8 cellular contexts compared by ENCODE assay signal in the genomic region with DNA sequence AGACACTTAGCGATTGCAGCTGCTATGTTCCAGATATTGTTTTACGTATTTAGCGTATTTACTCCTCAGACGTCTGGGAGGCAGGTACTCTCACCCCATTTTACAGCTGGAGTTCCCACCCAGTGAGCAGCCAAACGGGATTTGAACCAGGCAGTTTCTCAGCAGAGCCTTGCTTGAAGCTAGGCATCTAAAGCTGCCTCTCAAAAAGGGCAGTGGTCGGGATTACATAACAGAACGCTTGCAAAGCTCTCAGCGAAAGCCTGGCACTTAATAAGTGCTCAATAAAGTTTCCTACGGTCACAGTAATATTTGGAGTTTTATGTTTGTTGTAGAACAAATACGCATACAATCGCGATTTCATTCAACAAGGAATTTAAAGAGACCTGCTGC. TPM values are rescaled to one million over a fixed set of nuclear protein-coding genes. Genes with fewer than 3 reads are reported as not detected.
DNase-seq lines count a peak whose midpoint lies in the region; ATAC-seq lines count a peak whose summit lies in the region.

No MANE protein-coding gene starts in this region.

- H3K36me3 Mint-ChIP-seq in activated CD4-positive, alpha-beta T cell treated with anti-CD3 and anti-CD28 coated beads for 36 hours (ENCODE audit: low read depth): no peaks in the 10 kb centered on the region
- H3K36me3 Mint-ChIP-seq in T-cell: no peaks in the 10 kb centered on the region
- peaks cover 5 to 6% of the 10 kb centered on the region in 2 donors for H3K36me3 Mint-ChIP-seq in stimulated activated naive B cell treated with anti-CD40 and anti-IgM and Interleukin-4, amounts not matched to agents 10 μg/mL and 1 μg/mL and 100 μg/mL, for 72 hours

- H3K36me3 ChIP-seq in iPS-15b (ENCODE audit: control insufficient read depth, insufficient read depth, low read length): no peaks in the 10 kb centered on the region

- DNase-seq in activated CD4-positive, alpha-beta T cell treated with anti-CD3 and anti-CD28 coated beads for 36 hours: no peak
- DNase-seq in activated CD4-positive, alpha-beta T cell treated with anti-CD3 and anti-CD28 coated beads, Interleukin-2, amount 50 U/mL, for 4 hours: no peak
- no peak for DNase-seq in T-cell
- no peak for DNase-seq in stimulated activated naive B cell treated with anti-CD40 and anti-IgM and Interleukin-4, amounts not matched to agents 10 μg/mL and 1 μg/mL and 100 μg/mL, for 72 hours
- no peak for DNase-seq in kidney glomerular epithelial cell (lab: John Stamatoyannopoulos, UW)

- no peak overlapping the region for H3K9ac ChIP-seq in iPS-15b (ENCODE audit: low read depth, low read length)

- H3K4me1 Mint-ChIP-seq in activated CD4-positive, alpha-beta T cell treated with anti-CD3 and anti-CD28 coated beads for 36 hours: peaks cover 48% of the 10 kb centered on the region
- H3K4me1 Mint-ChIP-seq in T-cell: peaks cover 15 to 22% (median 18%) of the 10 kb centered on the region in 3 donors
- peaks cover 26 to 33% of the 10 kb centered on the region in 2 donors for H3K4me1 Mint-ChIP-seq in stimulated activated naive B cell treated with anti-CD40 and anti-IgM and Interleukin-4, amounts not matched to agents 10 μg/mL and 1 μg/mL and 100 μg/mL, for 72 hours

- H3K27me3 ChIP-seq in iPS-15b (ENCODE audit: control insufficient read depth, insufficient read depth, low read length): peaks cover 33% of the 10 kb centered on the region

- peak overlapping the region; percentile 66 for H3K4me3 Mint-ChIP-seq in activated CD4-positive, alpha-beta T cell treated with anti-CD3 and anti-CD28 coated beads for 36 hours
- H3K4me3 Mint-ChIP-seq in T-cell: peak overlapping the region; percentile 66 to 79 (median 75)
- peak overlapping the region; percentile 68 to 75 for H3K4me3 Mint-ChIP-seq in stimulated activated naive B cell treated with anti-CD40 and anti-IgM and Interleukin-4, amounts not matched to agents 10 μg/mL and 1 μg/mL and 100 μg/mL, for 72 hours

- intact Hi-C loops in activated CD4-positive, alpha-beta T cell treated with anti-CD3 and anti-CD28 coated beads for 36 hours (cut with DNase I, micrococcal nuclease): loop anchor here in 1 of 2 experiments (1.0 to 10.0 kb wide), 5 partner anchors 9 to 294 kb away; a partner anchor contains a TSS

- CTCF ChIA-PET in activated CD4-positive, alpha-beta T cell treated with anti-CD3 and anti-CD28 coated beads for 36 hours (lab: Charles Lee): interaction anchor here (0.9 to 2.8 kb wide), 4 partner anchors 9 to 79 kb away, joined by 3 to 11 read pairs (median 4); a partner anchor contains a TSS
- CTCF ChIA-PET in T-cell (lab: Charles Lee): interaction anchor here in 1 of 2 donors (1.1 kb wide), 1 partner anchor 9 kb away, joined by 4 read pairs; a partner anchor contains a TSS

- no peak overlapping the region for H3K27ac Mint-ChIP-seq in activated CD4-positive, alpha-beta T cell treated with anti-CD3 and anti-CD28 coated beads for 36 hours
- no peak overlapping the region for H3K27ac Mint-ChIP-seq in T-cell
- peak overlapping the region; percentile 25 for H3K27ac Mint-ChIP-seq in stimulated activated naive B cell treated with anti-CD40 and anti-IgM and Interleukin-4, amounts not matched to agents 10 μg/mL and 1 μg/mL and 100 μg/mL, for 72 hours

- no peaks in the 10 kb centered on the region for H3K9me3 Mint-ChIP-seq in activated CD4-positive, alpha-beta T cell treated with anti-CD3 and anti-CD28 coated beads for 36 hours (ENCODE audit: low read depth)
- H3K9me3 Mint-ChIP-seq in T-cell: no peaks in the 10 kb centered on the region
- no peaks in the 10 kb centered on the region for H3K9me3 Mint-ChIP-seq in stimulated activated naive B cell treated with anti-CD40 and anti-IgM and Interleukin-4, amounts not matched to agents 10 μg/mL and 1 μg/mL and 100 μg/mL, for 72 hours

- no peaks in the 10 kb centered on the region for H3K9me3 ChIP-seq in iPS-15b (ENCODE audit: control insufficient read depth, insufficient read depth, low read length)

- H3K4me1 ChIP-seq in iPS-15b (ENCODE audit: control insufficient read depth, insufficient read depth, low read length): peaks cover 8% of the 10 kb centered on the region

- POLR2A ChIA-PET in activated CD4-positive, alpha-beta T cell treated with anti-CD3 and anti-CD28 coated beads for 36 hours (lab: Charles Lee): interaction anchor here (1.3 kb wide), 1 partner anchor 9 kb away, joined by 5 read pairs; a partner anchor contains a TSS
- POLR2A ChIA-PET in T-cell (lab: Charles Lee): interaction anchor here (0.6 to 0.9 kb wide), 3 partner anchors 9 to 68 kb away, joined by 3 to 4 read pairs (median 4); a partner anchor contains a TSS

- peak overlapping the region; percentile 88 for H3K4me3 ChIP-seq in iPS-15b (ENCODE audit: low read depth, low read length)

- peaks cover 37% of the 10 kb centered on the region for H3K27me3 Mint-ChIP-seq in activated CD4-positive, alpha-beta T cell treated with anti-CD3 and anti-CD28 coated beads for 36 hours
- H3K27me3 Mint-ChIP-seq in T-cell: peaks cover 24 to 34% of the 10 kb centered on the region in 2 donors
- H3K27me3 Mint-ChIP-seq in stimulated activated naive B cell treated with anti-CD40 and anti-IgM and Interleukin-4, amounts not matched to agents 10 μg/mL and 1 μg/mL and 100 μg/mL, for 72 hours: peaks cover 0 to 5% of the 10 kb centered on the region in 2 donors

- ATAC-seq in activated CD4-positive, alpha-beta T cell treated with anti-CD3 and anti-CD28 coated beads for 36 hours: no peak
- ATAC-seq in T-cell (replicated peaks in 1 of 4) (no peak), HG02852 (IDR thresholded peaks at IDR 0.05; ENCODE audit: unreplicated experiment) (no peak), GM19467 (IDR thresholded peaks at IDR 0.05; ENCODE audit: unreplicated experiment) (no peak)
- ATAC-seq in stimulated activated naive B cell treated with anti-CD40 and anti-IgM and Interleukin-4, amounts not matched to agents 10 μg/mL and 1 μg/mL and 100 μg/mL, for 72 hours (replicated peaks): no peak

RNA-seq across cellular contexts. Expression of a gene that starts 0.3 kb away (rescaled TPM):
- 1 to 10 TPM; 5.7 to 6.6 TPM for total RNA-seq in activated CD4-positive, alpha-beta T cell treated with anti-CD3 and anti-CD28 coated beads for 36 hours
- under 1 TPM; 0.15 to 0.85 (median 0.26) TPM for total RNA-seq in T-cell

RNA-seq across cellular contexts. Expression of a gene that starts 9.0 kb away (rescaled TPM):
- total RNA-seq in activated CD4-positive, alpha-beta T cell treated with anti-CD3 and anti-CD28 coated beads for 36 hours: 1 to 10 TPM; 1.7 to 2.1 TPM
- total RNA-seq in T-cell: 1 to 10 TPM in 3 of 5 donors, under 1 TPM in 2; 0.23 to 1.6 (median 1.1) TPM

RNA-seq across cellular contexts. Expression of a gene that starts 27.7 kb away (rescaled TPM):
- 10 to 100 TPM; 12.7 to 16.5 TPM for total RNA-seq in activated CD4-positive, alpha-beta T cell treated with anti-CD3 and anti-CD28 coated beads for 36 hours
- total RNA-seq in T-cell: 10 to 100 TPM; 15.2 to 34.6 (median 17.4) TPM

RNA-seq across cellular contexts. Expression of a gene that starts 45.9 kb away (rescaled TPM):
- total RNA-seq in activated CD4-positive, alpha-beta T cell treated with anti-CD3 and anti-CD28 coated beads for 36 hours: under 1 TPM; 0.37 to 0.64 TPM
- under 1 TPM in 1 of 5 donors, not detected in 4; 0.73 TPM for total RNA-seq in T-cell

RNA-seq across cellular contexts. Expression of a gene that starts 52.0 kb away (rescaled TPM):
- 10 to 100 TPM; 20.2 to 30.1 TPM for total RNA-seq in activated CD4-positive, alpha-beta T cell treated with anti-CD3 and anti-CD28 coated beads for 36 hours
- 10 to 100 TPM; 23.4 to 40.8 (median 35.2) TPM for total RNA-seq in T-cell
